Comparison of ENCODE assay signal across 2 cellular contexts in genomic region chr3:70829101-70829500, GRCh38.
TF ChIP-seq lines count a peak whose summit lies in the region.

No MANE protein-coding gene starts in this region.

TF ChIP-seq in IMR-90, 13 proteins besides CTCF, POLR2A, EP300 and RAD21 (continued from another document):
- no peak for TF ChIP-seq ELK1 (IDR thresholded peaks at IDR 0.05; ENCODE audit: borderline replicate concordance, low read depth, low read length)
- TF ChIP-seq NFE2L2 (IDR thresholded peaks at IDR 0.05; ENCODE audit: low read depth, low read length): no peak

TF ChIP-seq in HEK293T, 16 proteins besides CTCF, POLR2A, EP300 and RAD21 (continued from another document):
- no peak for TF ChIP-seq FOXK2 (IDR thresholded peaks at IDR 0.05)
- no peak for TF ChIP-seq LEF1 (IDR thresholded peaks at IDR 0.05; ENCODE audit: borderline replicate concordance)
- no peak for TF ChIP-seq FOXM1 (IDR thresholded peaks at IDR 0.05; ENCODE audit: borderline replicate concordance)
- no peak for TF ChIP-seq SUZ12 (IDR thresholded peaks at IDR 0.05)
